Comparison of ENCODE assay signal across 8 cellular contexts in the genomic region with DNA sequence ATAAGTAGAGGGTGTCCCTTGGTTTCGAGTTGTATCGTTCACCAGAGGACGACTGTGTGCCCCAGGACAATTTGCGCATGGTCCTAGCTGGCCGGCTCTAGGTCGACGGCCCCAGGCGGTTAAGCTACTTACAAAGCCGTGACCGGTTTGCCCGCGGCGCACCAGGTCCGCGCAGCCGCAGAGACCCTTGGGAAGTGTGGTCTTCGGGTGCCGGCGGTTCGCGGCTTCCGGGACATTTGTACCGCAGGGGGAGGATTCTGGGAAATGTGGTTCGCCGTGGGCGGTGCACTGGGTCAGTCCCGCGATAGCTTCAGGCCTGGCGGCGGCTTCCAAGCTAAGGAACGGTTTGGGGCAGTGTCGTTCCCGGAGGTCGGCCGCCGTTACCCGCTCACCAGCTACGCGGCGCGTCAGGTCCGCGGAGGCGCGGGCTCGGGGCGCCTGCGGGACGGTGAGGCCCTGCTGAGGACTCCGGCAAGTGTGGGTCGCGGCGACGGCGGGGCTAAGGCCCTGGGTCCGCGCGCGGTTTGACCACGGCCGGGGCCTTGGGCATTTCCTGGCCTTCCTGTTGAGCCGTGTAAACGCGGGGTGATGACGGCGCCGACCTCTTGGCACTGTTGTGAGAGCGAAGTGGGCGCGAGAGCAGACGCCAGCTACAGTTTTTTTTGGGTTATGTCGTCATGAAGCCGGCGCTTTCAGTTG. TPM values are rescaled to one million over a fixed set of nuclear protein-coding genes. Genes with fewer than 3 reads are reported as not detected.
DNase-seq lines count a peak whose midpoint lies in the region; ATAC-seq and TF ChIP-seq lines count a peak whose summit lies in the region.

A gene (plus strand): TSS at position 293 of the 699 bp plus-strand sequence. CDS start 1,127 bp downstream, outside the sequence.

- peak within 1 kb of the TSS; percentile 50 for H3K4ac ChIP-seq in trophoblast cell (ENCODE audit: low read depth, low read length)

- peak within 1 kb of the TSS; percentile 86 for H4K91ac ChIP-seq in trophoblast cell (ENCODE audit: low read depth, low read length)

- H2BK12ac ChIP-seq in trophoblast cell (ENCODE audit: low read length), result no peak within 1 kb of the TSS

- peak within 1 kb of the TSS; percentile 72 for H2BK5ac ChIP-seq in trophoblast cell (ENCODE audit: low read depth, low read length, poor library complexity)

- peaks cover 2% of the 10 kb centered on the region for H3K27me3 ChIP-seq in trophoblast cell (ENCODE audit: insufficient read depth, low read length)
- no peaks in the 10 kb centered on the region for H3K27me3 ChIP-seq in transverse colon

- H3K23ac ChIP-seq in trophoblast cell (ENCODE audit: low read length), result no peak within 1 kb of the TSS

- H3K9me3 Mint-ChIP-seq in activated naive CD8-positive, alpha-beta T cell treated with anti-CD3 and anti-CD28 coated beads, Interleukin-2, amount 50 U/mL, for 24 hours, result peaks cover 22% of the 10 kb centered on the region

- TF ChIP-seq EP300 in transverse colon (IDR thresholded peaks at IDR 0.05; ENCODE audit: low read depth), result peak; percentile 56

- peaks cover 3 to 6% of the 10 kb centered on the region in 2 experiments for H3K4me1 ChIP-seq in trophoblast cell (ENCODE audit: control insufficient read depth in 1 of 2, insufficient read depth in 2 of 2, low read length in 2 of 2)
- peaks cover 6 to 16% (median 10%) of the 10 kb centered on the region in 4 donors for H3K4me1 ChIP-seq in transverse colon

- H4K8ac ChIP-seq in trophoblast cell (ENCODE audit: low read depth, low read length), result peak within 1 kb of the TSS; percentile 94

- peak within 1 kb of the TSS; percentile 85 for H3K4me2 ChIP-seq in trophoblast cell (ENCODE audit: low read length)

- ATAC-seq in HG02623 (IDR thresholded peaks at IDR 0.05; ENCODE audit: unreplicated experiment) (peak; percentile 85), Right ventricle myocardium superior (ENCODE audit: poor library complexity) (peak; percentile 99)
- peak; percentile 89 for ATAC-seq in activated naive CD8-positive, alpha-beta T cell treated with anti-CD3 and anti-CD28 coated beads, Interleukin-2, amount 50 U/mL, for 24 hours

- DNase-seq in NCI-H1105 treated with DMSO at 0.1 percent for 48 hours (lab: John Stamatoyannopoulos, UW) (peak; percentile 93), SW480 (ENCODE audit: low spot score) (peak; percentile 98), Right ventricle myocardium superior (peak; percentile 98), trophoblast cell (peak; percentile 98), transverse colon (peak; percentile 97)
- DNase-seq in activated naive CD8-positive, alpha-beta T cell treated with anti-CD3 and anti-CD28 coated beads, Interleukin-2, amount 50 U/mL, for 24 hours, result peak; percentile 96

- TF ChIP-seq POLR2A in GM10847 (IDR thresholded peaks at IDR 0.05; ENCODE audit: extremely low read depth, insufficient read length) (peak; percentile 80), transverse colon (IDR thresholded peaks at IDR 0.05) (peak; percentile 81)

- no peak within 1 kb of the TSS for H2AK5ac ChIP-seq in trophoblast cell (ENCODE audit: low read length)

- no CpG with 5 or more reads among the region's 74 CpGs for WGBS in trophoblast cell (ENCODE audit: extremely low coverage, insufficient coverage, insufficient read length)
- 0% methylated on average over 44 of the region's 74 CpGs; no CpG with 5 or more reads in 1 of the 2 donors for WGBS in transverse colon (ENCODE audit: low coverage in 1 of 2), 2 donors

- H3K14ac ChIP-seq in trophoblast cell (ENCODE audit: low read length), result peak within 1 kb of the TSS; percentile 89

- peak within 1 kb of the TSS; percentile 62 for H2BK120ac ChIP-seq in trophoblast cell (ENCODE audit: insufficient read depth, low read length, poor library complexity)

- H3K36me3 ChIP-seq in trophoblast cell (ENCODE audit: control insufficient read depth in 1 of 2, insufficient read depth in 2 of 2, low read length in 2 of 2) (peaks cover 8 to 15% of the 10 kb centered on the region in 2 experiments), transverse colon (peaks cover 0 to 36% (median 16%) of the 10 kb centered on the region in 4 donors)

- peak within 1 kb of the TSS; percentile 94 for H3K27ac ChIP-seq in trophoblast cell (ENCODE audit: low read depth, low read length)
- peak within 1 kb of the TSS; percentile 93 to 97 (median 96) for H3K27ac ChIP-seq in transverse colon

- peak within 1 kb of the TSS; percentile 96 for H3K27ac Mint-ChIP-seq in activated naive CD8-positive, alpha-beta T cell treated with anti-CD3 and anti-CD28 coated beads, Interleukin-2, amount 50 U/mL, for 24 hours

- peaks cover 9% of the 10 kb centered on the region for H3K79me1 ChIP-seq in trophoblast cell (ENCODE audit: low read length)

- peaks cover 28% of the 10 kb centered on the region for H3K4me1 Mint-ChIP-seq in activated naive CD8-positive, alpha-beta T cell treated with anti-CD3 and anti-CD28 coated beads, Interleukin-2, amount 50 U/mL, for 24 hours

- H3K4me3 ChIP-seq in trophoblast cell (ENCODE audit: low read depth, low read length), result peak within 1 kb of the TSS; percentile 95
- peak within 1 kb of the TSS; percentile 61 to 72 (median 67) for H3K4me3 ChIP-seq in transverse colon

- peak in 1 of 5 experiments; percentile 2 for TF ChIP-seq CTCF in transverse colon (IDR thresholded peaks at IDR 0.05)

- H3K18ac ChIP-seq in trophoblast cell (ENCODE audit: low read length), result peak within 1 kb of the TSS; percentile 87

- H3K9me3 ChIP-seq in trophoblast cell (ENCODE audit: insufficient read depth, low read depth, low read length), result peaks cover 10% of the 10 kb centered on the region
- H3K9me3 ChIP-seq in transverse colon, result peaks cover 24 to 30% of the 10 kb centered on the region in 2 donors

- H3K4me3 Mint-ChIP-seq in activated naive CD8-positive, alpha-beta T cell treated with anti-CD3 and anti-CD28 coated beads, Interleukin-2, amount 50 U/mL, for 24 hours, result peak within 1 kb of the TSS; percentile 87

- peak within 1 kb of the TSS; percentile 86 for H4K12ac ChIP-seq in trophoblast cell (ENCODE audit: low read depth, low read length)

- peak within 1 kb of the TSS; percentile 99 for H3K9ac ChIP-seq in trophoblast cell (ENCODE audit: low read length)

- intact Hi-C loops in Right ventricle myocardium superior (cut with DNase I) (no loop called here), transverse colon (cut with DNase I; ENCODE audit: low total_unique reads) (no loop called here)

- H2AFZ ChIP-seq in trophoblast cell (ENCODE audit: insufficient read depth, low read length, poor library complexity), result peak within 1 kb of the TSS; percentile 90

- peaks cover 2% of the 10 kb centered on the region for H3K27me3 Mint-ChIP-seq in activated naive CD8-positive, alpha-beta T cell treated with anti-CD3 and anti-CD28 coated beads, Interleukin-2, amount 50 U/mL, for 24 hours

- H3K79me2 ChIP-seq in trophoblast cell (ENCODE audit: control insufficient read depth, insufficient read depth, low read length, poor library complexity), result peaks cover 8% of the 10 kb centered on the region

- in situ Hi-C loops in transverse colon (cut with MboI; ENCODE audit: low pct_ligation_motif_present in 1 of 4, low pct_unique_long_range_greater_than_20kb in 1 of 4, low sequenced_read_pairs in 3 of 4), result no loop called here

- peaks cover 43% of the 10 kb centered on the region for H3K36me3 Mint-ChIP-seq in activated naive CD8-positive, alpha-beta T cell treated with anti-CD3 and anti-CD28 coated beads, Interleukin-2, amount 50 U/mL, for 24 hours (ENCODE audit: low read depth)

RNA-seq across cellular contexts. Expression of the gene that starts here (rescaled TPM):
- total RNA-seq in Right ventricle myocardium superior, result 39.8 TPM
- 13.2 and 13.9 TPM in 2 replicates for polyA plus RNA-seq in trophoblast cell (2013)
- 10 to 100 TPM in 3 of 4 donors, 1 to 10 TPM in 1; 4.6 to 33.0 (median 18.0) TPM for total RNA-seq in transverse colon

Comparison
In these comparisons a context has a peak if more than half of its experiments do, and no peak if none do; other contexts are left out.
1. Peak in every context shown above with its lines: DNase-seq, ATAC-seq, H3K4me3 ChIP-seq and H3K27ac ChIP-seq.